In the genomic region with DNA sequence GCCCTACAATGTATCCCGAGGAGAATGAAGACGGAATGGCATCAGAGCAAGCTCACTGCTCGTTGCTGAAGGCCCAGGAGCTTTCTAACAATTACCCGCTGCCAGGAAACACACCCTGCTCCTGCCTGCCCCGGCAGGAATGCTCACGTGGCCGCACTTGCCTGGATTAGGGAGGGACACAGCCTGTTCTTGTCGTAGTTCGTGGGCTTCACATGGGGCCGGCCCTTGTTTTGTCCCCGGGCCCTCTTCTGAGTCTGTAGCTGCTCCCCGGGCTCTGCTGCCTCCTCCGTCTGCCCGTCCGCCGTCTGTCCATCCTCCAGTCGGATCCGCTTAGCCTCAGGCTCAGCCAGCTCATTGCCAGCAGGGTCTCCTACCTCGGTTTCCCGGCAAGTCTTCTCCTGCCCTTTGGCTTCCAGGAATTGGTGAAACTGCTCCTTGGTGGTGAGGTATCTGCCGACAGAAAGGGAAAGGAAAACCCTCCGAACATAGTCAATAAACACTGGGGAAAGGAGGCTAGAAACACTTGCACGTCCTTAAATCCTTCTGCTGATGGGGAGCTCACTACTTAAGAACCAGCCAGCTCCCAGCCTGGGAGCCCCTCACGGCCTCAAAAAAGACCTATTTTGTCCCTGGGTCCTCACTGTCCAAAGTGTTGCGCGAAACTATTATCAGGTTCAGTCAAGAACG, we compare ENCODE assay signal across 8 cellular contexts. TPM values are rescaled to one million over a fixed set of nuclear protein-coding genes. Genes with fewer than 3 reads are reported as not detected.
DNase-seq lines count a peak whose midpoint lies in the region; ATAC-seq and TF ChIP-seq lines count a peak whose summit lies in the region.

No MANE protein-coding gene starts in this region.

- no peaks in the 10 kb centered on the region for H3K9me2 ChIP-seq in Loucy (replicated peaks; ENCODE audit: low read depth, low read length)

- no peak for ATAC-seq in natural killer cell
- no peak for ATAC-seq in GM19467 (IDR thresholded peaks at IDR 0.05; ENCODE audit: unreplicated experiment)

- no peaks in the 10 kb centered on the region for H3F3A ChIP-seq in Loucy (ENCODE audit: low read depth)

- H3K36me3 ChIP-seq in Loucy (ENCODE audit: insufficient read depth, low read length) (peaks cover 36% of the 10 kb centered on the region; the same call in 1 of the 2 replicates), duodenal mucosa (ENCODE audit: control insufficient read depth in 1 of 2, insufficient read depth in 2 of 2, low read length in 2 of 2) (peaks cover 19 to 49% of the 10 kb centered on the region in 2 donors)

- H3K4me1 Mint-ChIP-seq in natural killer cell = peaks cover 14 to 22% of the 10 kb centered on the region in 2 donors

- H3K79me2 ChIP-seq in Loucy (ENCODE audit: insufficient read depth, low read length) = peaks cover 21% of the 10 kb centered on the region; the same call in 1 of the 2 replicates

- H3K4me1 ChIP-seq in Loucy (ENCODE audit: insufficient read depth, low read length, poor library complexity, severe bottlenecking) (peaks cover 8% of the 10 kb centered on the region), duodenal mucosa (ENCODE audit: control insufficient read depth in 1 of 2, insufficient read depth in 2 of 2, low read length in 2 of 2) (peaks cover 0 to 6% of the 10 kb centered on the region in 2 donors)

- H3K27ac Mint-ChIP-seq in natural killer cell = peak overlapping the region; percentile 100

- H3K27me3 ChIP-seq in Loucy (ENCODE audit: insufficient read depth, low read length, poor library complexity, severe bottlenecking) = no peaks in the 10 kb centered on the region
- H3K27me3 ChIP-seq in duodenal mucosa (ENCODE audit: control insufficient read depth in 1 of 2, insufficient read depth in 2 of 2, low read length in 2 of 2) = no peaks in the 10 kb centered on the region

- intact Hi-C loops in natural killer cell (cut with micrococcal nuclease) = loop anchor here (1.0 to 2.0 kb wide), 3 partner anchors 69 to 114 kb away; a partner anchor contains a TSS

- H3K9ac ChIP-seq in Loucy (ENCODE audit: low read depth, low read length, poor library complexity, severe bottlenecking) (peak overlapping the region; percentile 74), duodenal mucosa (ENCODE audit: low read depth in 1 of 2, low read length in 2 of 2) (peak overlapping the region in 1 of 2 donors; percentile 85)

- peaks cover 0 to 3% of the 10 kb centered on the region in 2 donors for H3K27me3 Mint-ChIP-seq in natural killer cell (ENCODE audit: low read depth in 2 of 2)

- H4K20me1 ChIP-seq in Loucy (ENCODE audit: insufficient read depth, low read length, poor library complexity, severe bottlenecking) = peaks cover 8% of the 10 kb centered on the region

- H3K9me3 ChIP-seq in Loucy (ENCODE audit: insufficient read depth, low read depth, low read length) (no peaks in the 10 kb centered on the region), duodenal mucosa (ENCODE audit: control insufficient read depth in 1 of 2, low read length in 2 of 2) (no peaks in the 10 kb centered on the region)

- H3K4me2 ChIP-seq in Loucy (ENCODE audit: low read depth, low read length, poor library complexity, severe bottlenecking) = peak overlapping the region; percentile 85

- no peak overlapping the region for H3K27ac ChIP-seq in duodenal mucosa (ENCODE audit: low read depth, low read length)

- no peaks in the 10 kb centered on the region for H3K9me3 Mint-ChIP-seq in natural killer cell

- DNase-seq in AG10803 (ENCODE audit: low read depth) = no peak
- no peak for DNase-seq in natural killer cell
- no peak for DNase-seq in GM03348 (ENCODE audit: low spot score)
- DNase-seq in MV-4-11 (lab: John Stamatoyannopoulos, UW) = no peak
- no peak for DNase-seq in stimulated activated CD4-positive, alpha-beta T cell treated with anti-CD3 and anti-CD28 coated beads, Interleukin-4, amount 100 ng/mL, for 1 hour

- no peaks in the 10 kb centered on the region for H3K36me3 Mint-ChIP-seq in natural killer cell

- H3K4me3 Mint-ChIP-seq in natural killer cell = peak overlapping the region; percentile 100

- TF ChIP-seq CTCF in AG10803 (conservative IDR thresholded peaks at IDR 0.05; ENCODE audit: low read length) (no peak), Loucy (conservative IDR thresholded peaks at IDR 0.05; ENCODE audit: low read length) (no peak), natural killer cell (IDR thresholded peaks at IDR 0.05) (no peak)

- peak overlapping the region; percentile 100 for H3K4me3 ChIP-seq in AG10803 (ENCODE audit: low read length)
- peak overlapping the region; percentile 83 for H3K4me3 ChIP-seq in Loucy (ENCODE audit: low read length, poor library complexity, severe bottlenecking)
- H3K4me3 ChIP-seq in duodenal mucosa (ENCODE audit: low read depth in 1 of 2, low read length in 2 of 2) = peak overlapping the region; percentile 83 to 98

- no peak overlapping the region for H2AFZ ChIP-seq in Loucy (ENCODE audit: low read length)

RNA-seq across cellular contexts. Expression of a gene that starts 0.9 kb away (rescaled TPM):
- total RNA-seq in natural killer cell = 100 to 1,000 TPM; 116 to 140 (median 128) TPM

RNA-seq across cellular contexts. Expression of a gene that starts 5.5 kb away (rescaled TPM):
- 1 to 10 TPM; 2.4 to 5.4 (median 4.2) TPM for total RNA-seq in natural killer cell

RNA-seq across cellular contexts. Expression of a gene that starts 14.8 kb away (rescaled TPM):
- under 1 TPM in 2 of 3 donors, not detected in 1; 0.33 to 0.34 TPM for total RNA-seq in natural killer cell

RNA-seq across cellular contexts. Expression of a gene that starts 49.5 kb away (rescaled TPM):
- total RNA-seq in natural killer cell = under 1 TPM in 1 of 3 donors, not detected in 2; 0.34 TPM
